Comparison of ENCODE assay signal across 8 cellular contexts in genomic region chr7:54932818-54933543, GRCh38.
DNase-seq lines count a peak whose midpoint lies in the region; ATAC-seq lines count a peak whose summit lies in the region.

No MANE protein-coding gene starts in this region.

- H3K4me1 Mint-ChIP-seq in activated T-helper 1 cell treated with anti-CD3 and anti-CD28 coated beads, Interleukin-12 subunit alpha, Interleukin-12 subunit beta, Interleukin-2, Interleukin-4 antibody, amounts not matched to agents 30 ng/mL and 10 ng/mL and 1 ng/mL, durations not matched to agents 14 hours and 24 hours and 36 hours (ENCODE audit: low read depth) = no peaks in the 10 kb centered on the region
- H3K4me1 Mint-ChIP-seq in activated naive CD4-positive, alpha-beta T cell treated with anti-CD3 and anti-CD28 coated beads for 36 hours (ENCODE audit: low read depth) = peaks cover 2% of the 10 kb centered on the region

- CTCF ChIA-PET in activated naive CD4-positive, alpha-beta T cell treated with anti-CD3 and anti-CD28 coated beads for 36 hours (lab: Charles Lee) = no interaction called here

- no peaks in the 10 kb centered on the region for H3K36me3 ChIP-seq in GM23248 (ENCODE audit: low read depth)

- no peak overlapping the region for H3K27ac ChIP-seq in GM23248

- peak overlapping the region; percentile 71 for H3K4me3 ChIP-seq in GM23248

- in situ Hi-C loops in GM23248 (cut with MboI) = no loop called here

- no peak overlapping the region for H3K27ac Mint-ChIP-seq in activated T-helper 1 cell treated with anti-CD3 and anti-CD28 coated beads, Interleukin-12 subunit alpha, Interleukin-12 subunit beta, Interleukin-2, Interleukin-4 antibody, amounts not matched to agents 30 ng/mL and 10 ng/mL and 1 ng/mL, durations not matched to agents 14 hours and 24 hours and 36 hours
- no peak overlapping the region for H3K27ac Mint-ChIP-seq in activated naive CD4-positive, alpha-beta T cell treated with anti-CD3 and anti-CD28 coated beads for 36 hours

- H3K9me3 Mint-ChIP-seq in activated T-helper 1 cell treated with anti-CD3 and anti-CD28 coated beads, Interleukin-12 subunit alpha, Interleukin-12 subunit beta, Interleukin-2, Interleukin-4 antibody, amounts not matched to agents 30 ng/mL and 10 ng/mL and 1 ng/mL, durations not matched to agents 14 hours and 24 hours and 36 hours = peaks cover 10% of the 10 kb centered on the region
- H3K9me3 Mint-ChIP-seq in activated naive CD4-positive, alpha-beta T cell treated with anti-CD3 and anti-CD28 coated beads for 36 hours = peaks cover 13% of the 10 kb centered on the region

- H2AFZ ChIP-seq in GM23248 = peak overlapping the region; percentile 78

- H3K27me3 Mint-ChIP-seq in activated T-helper 1 cell treated with anti-CD3 and anti-CD28 coated beads, Interleukin-12 subunit alpha, Interleukin-12 subunit beta, Interleukin-2, Interleukin-4 antibody, amounts not matched to agents 30 ng/mL and 10 ng/mL and 1 ng/mL, durations not matched to agents 14 hours and 24 hours and 36 hours (ENCODE audit: insufficient read depth) = peaks cover 32% of the 10 kb centered on the region
- peaks cover 46% of the 10 kb centered on the region for H3K27me3 Mint-ChIP-seq in activated naive CD4-positive, alpha-beta T cell treated with anti-CD3 and anti-CD28 coated beads for 36 hours (ENCODE audit: low read depth)

- 9 to 11% methylated on average over 23 to 34 of the region's 34 CpGs for WGBS in GM23248 (ENCODE audit: low coverage in 1 of 2, low lambda C conversion rate in 2 of 2, missing lambda C conversion rate in 2 of 2), 2 experiments

- no peaks in the 10 kb centered on the region for H3K36me3 Mint-ChIP-seq in activated T-helper 1 cell treated with anti-CD3 and anti-CD28 coated beads, Interleukin-12 subunit alpha, Interleukin-12 subunit beta, Interleukin-2, Interleukin-4 antibody, amounts not matched to agents 30 ng/mL and 10 ng/mL and 1 ng/mL, durations not matched to agents 14 hours and 24 hours and 36 hours (ENCODE audit: low read depth)
- no peaks in the 10 kb centered on the region for H3K36me3 Mint-ChIP-seq in activated naive CD4-positive, alpha-beta T cell treated with anti-CD3 and anti-CD28 coated beads for 36 hours (ENCODE audit: low read depth)

- no peaks in the 10 kb centered on the region for H3K79me2 ChIP-seq in GM23248 (ENCODE audit: insufficient read depth)

- no peaks in the 10 kb centered on the region for H3K9me2 ChIP-seq in GM23248 (ENCODE audit: insufficient read depth)

- H3K4me2 ChIP-seq in GM23248 (ENCODE audit: unreplicated experiment) = peak overlapping the region; percentile 69

- peaks cover 25% of the 10 kb centered on the region for H3F3A ChIP-seq in GM23248 (ENCODE audit: insufficient read depth)

- intact Hi-C loops in left colon (cut with DNase I, micrococcal nuclease) = no loop called here
- intact Hi-C loops in activated T-helper 1 cell treated with anti-CD3 and anti-CD28 coated beads, Interleukin-12 subunit alpha, Interleukin-12 subunit beta, Interleukin-2, Interleukin-4 antibody, amounts not matched to agents 30 ng/mL and 10 ng/mL and 1 ng/mL, durations not matched to agents 14 hours and 24 hours and 36 hours (cut with micrococcal nuclease) = no loop called here
- intact Hi-C loops in activated naive CD4-positive, alpha-beta T cell treated with anti-CD3 and anti-CD28 coated beads for 36 hours (cut with micrococcal nuclease) = no loop called here

- peaks cover 7% of the 10 kb centered on the region for H3K4me1 ChIP-seq in GM23248 (ENCODE audit: insufficient read depth)

- DNase-seq in GM23248 (peak; percentile 83), NCI-H345 treated with DMSO at 0.1 percent for 48 hours (lab: John Stamatoyannopoulos, UW; ENCODE audit: unreplicated experiment) (peak; percentile 66), dedifferentiated amniotic fluid mesenchymal stem cell (ENCODE audit: extremely low spot score) (peak; percentile 41), left colon (peak; percentile 71 to 73), stromal cell of bone marrow (ENCODE audit: low read depth) (peak; percentile 24)
- DNase-seq in activated T-helper 1 cell treated with anti-CD3 and anti-CD28 coated beads, Interleukin-12 subunit alpha, Interleukin-12 subunit beta, Interleukin-2, Interleukin-4 antibody, amounts not matched to agents 30 ng/mL and 10 ng/mL and 1 ng/mL, durations not matched to agents 14 hours and 24 hours and 36 hours (ENCODE audit: low spot score) = no peak
- DNase-seq in activated naive CD4-positive, alpha-beta T cell treated with anti-CD3 and anti-CD28 coated beads for 36 hours = no peak

- H3K27me3 ChIP-seq in GM23248 (replicated peaks; ENCODE audit: insufficient read depth) = no peaks in the 10 kb centered on the region

- H4K20me1 ChIP-seq in GM23248 (ENCODE audit: insufficient read depth) = no peaks in the 10 kb centered on the region

- peak; percentile 99 for ATAC-seq in left colon
- no peak for ATAC-seq in GM19351 (IDR thresholded peaks at IDR 0.05; ENCODE audit: unreplicated experiment)

- H3K9ac ChIP-seq in GM23248 = peak overlapping the region; percentile 55

- no peak overlapping the region for H3K4me3 Mint-ChIP-seq in activated T-helper 1 cell treated with anti-CD3 and anti-CD28 coated beads, Interleukin-12 subunit alpha, Interleukin-12 subunit beta, Interleukin-2, Interleukin-4 antibody, amounts not matched to agents 30 ng/mL and 10 ng/mL and 1 ng/mL, durations not matched to agents 14 hours and 24 hours and 36 hours
- no peak overlapping the region for H3K4me3 Mint-ChIP-seq in activated naive CD4-positive, alpha-beta T cell treated with anti-CD3 and anti-CD28 coated beads for 36 hours

- no peaks in the 10 kb centered on the region for H3K9me3 ChIP-seq in GM23248 (ENCODE audit: low read depth)

Comparison
In these comparisons a context has a peak if more than half of its experiments do, and no peak if none do; other contexts are left out.
1. DNase-seq: peak in GM23248 (single experiment), NCI-H345 treated with DMSO at 0.1 percent for 48 hours (single experiment), dedifferentiated amniotic fluid mesenchymal stem cell (single experiment), left colon (2 of 2) and stromal cell of bone marrow (single experiment); none in activated T-helper 1 cell treated with anti-CD3 and anti-CD28 coated beads, Interleukin-12 subunit alpha, Interleukin-12 subunit beta, Interleukin-2, Interleukin-4 antibody, amounts not matched to agents 30 ng/mL and 10 ng/mL and 1 ng/mL, durations not matched to agents 14 hours and 24 hours and 36 hours (single experiment) and activated naive CD4-positive, alpha-beta T cell treated with anti-CD3 and anti-CD28 coated beads for 36 hours (single experiment).